ENCODE assay signal across 1 cellular context in genomic region chr10:43105119-43105792, GRCh38.
A peak's percentile ranks its signal among the peaks of the same experiment; 100 is the strongest.
TF ChIP-seq lines count a peak whose summit lies in the region.

No MANE protein-coding gene starts in this region.

TF ChIP-seq in HepG2, 621 proteins besides CTCF, POLR2A, EP300 and RAD21 (continued from another document and continues in another):
- TF ChIP-seq, protein P1, sequence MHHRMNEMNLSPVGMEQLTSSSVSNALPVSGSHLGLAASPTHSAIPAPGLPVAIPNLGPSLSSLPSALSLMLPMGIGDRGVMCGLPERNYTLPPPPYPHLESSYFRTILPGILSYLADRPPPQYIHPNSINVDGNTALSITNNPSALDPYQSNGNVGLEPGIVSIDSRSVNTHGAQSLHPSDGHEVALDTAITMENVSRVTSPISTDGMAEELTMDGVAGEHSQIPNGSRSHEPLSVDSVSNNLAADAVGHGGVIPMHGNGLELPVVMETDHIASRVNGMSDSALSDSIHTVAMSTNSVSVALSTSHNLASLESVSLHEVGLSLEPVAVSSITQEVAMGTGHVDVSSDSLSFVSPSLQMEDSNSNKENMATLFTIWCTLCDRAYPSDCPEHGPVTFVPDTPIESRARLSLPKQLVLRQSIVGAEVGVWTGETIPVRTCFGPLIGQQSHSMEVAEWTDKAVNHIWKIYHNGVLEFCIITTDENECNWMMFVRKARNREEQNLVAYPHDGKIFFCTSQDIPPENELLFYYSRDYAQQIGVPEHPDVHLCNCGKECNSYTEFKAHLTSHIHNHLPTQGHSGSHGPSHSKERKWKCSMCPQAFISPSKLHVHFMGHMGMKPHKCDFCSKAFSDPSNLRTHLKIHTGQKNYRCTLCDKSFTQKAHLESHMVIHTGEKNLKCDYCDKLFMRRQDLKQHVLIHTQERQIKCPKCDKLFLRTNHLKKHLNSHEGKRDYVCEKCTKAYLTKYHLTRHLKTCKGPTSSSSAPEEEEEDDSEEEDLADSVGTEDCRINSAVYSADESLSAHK (CRISPR knock-in tag; IDR thresholded peaks at IDR 0.05; ENCODE audit: borderline replicate concordance): no peak
- TF ChIP-seq DMAP1 (CRISPR knock-in tag; IDR thresholded peaks at IDR 0.05) (no peak), ZNF644 (CRISPR knock-in tag; IDR thresholded peaks at IDR 0.05; ENCODE audit: low read depth) (no peak), ZNF17 (CRISPR knock-in tag; IDR thresholded peaks at IDR 0.05) (no peak), ZKSCAN5 (CRISPR knock-in tag; IDR thresholded peaks at IDR 0.05) (no peak), ZNF83 (CRISPR knock-in tag; IDR thresholded peaks at IDR 0.05; ENCODE audit: borderline replicate concordance) (no peak), EED (CRISPR knock-in tag; IDR thresholded peaks at IDR 0.05) (no peak), ZNF563 (CRISPR knock-in tag; IDR thresholded peaks at IDR 0.05) (no peak), ZNF362 (CRISPR knock-in tag; IDR thresholded peaks at IDR 0.05; ENCODE audit: borderline replicate concordance) (no peak), HDAC6 (IDR thresholded peaks at IDR 0.05; ENCODE audit: low read depth, low read length) (no peak), ZNF232 (CRISPR knock-in tag; IDR thresholded peaks at IDR 0.05; ENCODE audit: borderline replicate concordance) (no peak), HOXA7 (CRISPR knock-in tag; IDR thresholded peaks at IDR 0.05) (no peak), ZFP36L1 (CRISPR knock-in tag; IDR thresholded peaks at IDR 0.05) (no peak), ZNF260 (CRISPR knock-in tag; IDR thresholded peaks at IDR 0.05; ENCODE audit: borderline replicate concordance, low read depth) (no peak), SRY (CRISPR knock-in tag; IDR thresholded peaks at IDR 0.05) (peak; percentile 29; the same call in 1 of the 2 replicates), ZNF775 (CRISPR knock-in tag; IDR thresholded peaks at IDR 0.05; ENCODE audit: borderline replicate concordance) (no peak), ZNF710 (CRISPR knock-in tag; IDR thresholded peaks at IDR 0.05; ENCODE audit: borderline replicate concordance) (no peak), KDM1A (CRISPR knock-in tag; IDR thresholded peaks at IDR 0.05) (no peak), GATAD2A (CRISPR knock-in tag; IDR thresholded peaks at IDR 0.05) (no peak), NCOA2 (CRISPR knock-in tag; IDR thresholded peaks at IDR 0.05) (no peak), TERF1 (CRISPR knock-in tag; IDR thresholded peaks at IDR 0.05) (no peak), ZBTB3 (CRISPR knock-in tag; IDR thresholded peaks at IDR 0.05; ENCODE audit: borderline replicate concordance, low read depth) (no peak), NR2F2 (IDR thresholded peaks at IDR 0.05; ENCODE audit: borderline replicate concordance, low read depth) (no peak), YEATS4 (CRISPR knock-in tag; IDR thresholded peaks at IDR 0.05; ENCODE audit: borderline replicate concordance) (no peak), TGIF2 (CRISPR knock-in tag; IDR thresholded peaks at IDR 0.05) (no peak), ZNF501 (CRISPR knock-in tag; IDR thresholded peaks at IDR 0.05) (0 out of 2 replicates have a peak, but pooled peaks have one; percentile 18), GABPB1 (CRISPR knock-in tag; IDR thresholded peaks at IDR 0.05) (peak; percentile 77), ZNF264 (CRISPR knock-in tag; IDR thresholded peaks at IDR 0.05) (no peak), SOX6 (IDR thresholded peaks at IDR 0.05) (no peak), SOX6 (CRISPR knock-in tag; IDR thresholded peaks at IDR 0.05) (no peak), ZIK1 (CRISPR knock-in tag; IDR thresholded peaks at IDR 0.05; ENCODE audit: borderline replicate concordance, low read depth) (no peak), RAD51 (IDR thresholded peaks at IDR 0.05; ENCODE audit: borderline replicate concordance) (no peak), MLLT10 (CRISPR knock-in tag; IDR thresholded peaks at IDR 0.05) (no peak), ZNF777 (CRISPR knock-in tag; IDR thresholded peaks at IDR 0.05) (peak; percentile 81), ZSCAN25 (CRISPR knock-in tag; IDR thresholded peaks at IDR 0.05) (no peak), HOXA3 (CRISPR knock-in tag; IDR thresholded peaks at IDR 0.05) (no peak), ZNF550 (CRISPR knock-in tag; IDR thresholded peaks at IDR 0.05; ENCODE audit: borderline replicate concordance) (no peak), TARDBP (CRISPR knock-in tag; IDR thresholded peaks at IDR 0.05) (no peak), CEBPB (IDR thresholded peaks at IDR 0.05; ENCODE audit: borderline replicate concordance, low read depth, low read length) (no peak), ZNF383 (CRISPR knock-in tag; IDR thresholded peaks at IDR 0.05; ENCODE audit: borderline replicate concordance) (no peak), ZSCAN30 (CRISPR knock-in tag; IDR thresholded peaks at IDR 0.05) (no peak), ZNF18 (CRISPR knock-in tag; IDR thresholded peaks at IDR 0.05; ENCODE audit: insufficient replicate concordance) (no peak), TBX3 (IDR thresholded peaks at IDR 0.05; ENCODE audit: borderline replicate concordance) (no peak), MEF2D (CRISPR knock-in tag; IDR thresholded peaks at IDR 0.05) (no peak), PCBP1 (IDR thresholded peaks at IDR 0.05; ENCODE audit: borderline replicate concordance, low read depth, low read length) (no peak), FLYWCH1 (CRISPR knock-in tag; IDR thresholded peaks at IDR 0.05) (no peak), ZNF816 (CRISPR knock-in tag; IDR thresholded peaks at IDR 0.05; ENCODE audit: borderline replicate concordance) (no peak), ZNF691 (CRISPR knock-in tag; IDR thresholded peaks at IDR 0.05; ENCODE audit: borderline replicate concordance, low read depth) (no peak; the same call in 1 of the 2 replicates), ETV6 (CRISPR knock-in tag; conservative IDR thresholded peaks at IDR 0.05) (no peak), ZNF275 (CRISPR knock-in tag; IDR thresholded peaks at IDR 0.05; ENCODE audit: borderline replicate concordance) (no peak), KLF16 (CRISPR knock-in tag; IDR thresholded peaks at IDR 0.05) (no peak), TEAD2 (CRISPR knock-in tag; IDR thresholded peaks at IDR 0.05) (no peak), NFIB (CRISPR knock-in tag; IDR thresholded peaks at IDR 0.05; ENCODE audit: borderline replicate concordance) (no peak)
- TF ChIP-seq, protein P2, sequence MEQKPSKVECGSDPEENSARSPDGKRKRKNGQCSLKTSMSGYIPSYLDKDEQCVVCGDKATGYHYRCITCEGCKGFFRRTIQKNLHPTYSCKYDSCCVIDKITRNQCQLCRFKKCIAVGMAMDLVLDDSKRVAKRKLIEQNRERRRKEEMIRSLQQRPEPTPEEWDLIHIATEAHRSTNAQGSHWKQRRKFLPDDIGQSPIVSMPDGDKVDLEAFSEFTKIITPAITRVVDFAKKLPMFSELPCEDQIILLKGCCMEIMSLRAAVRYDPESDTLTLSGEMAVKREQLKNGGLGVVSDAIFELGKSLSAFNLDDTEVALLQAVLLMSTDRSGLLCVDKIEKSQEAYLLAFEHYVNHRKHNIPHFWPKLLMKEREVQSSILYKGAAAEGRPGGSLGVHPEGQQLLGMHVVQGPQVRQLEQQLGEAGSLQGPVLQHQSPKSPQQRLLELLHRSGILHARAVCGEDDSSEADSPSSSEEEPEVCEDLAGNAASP (CRISPR knock-in tag; IDR thresholded peaks at IDR 0.05; ENCODE audit: borderline replicate concordance): no peak
- TF ChIP-seq, protein P3, sequence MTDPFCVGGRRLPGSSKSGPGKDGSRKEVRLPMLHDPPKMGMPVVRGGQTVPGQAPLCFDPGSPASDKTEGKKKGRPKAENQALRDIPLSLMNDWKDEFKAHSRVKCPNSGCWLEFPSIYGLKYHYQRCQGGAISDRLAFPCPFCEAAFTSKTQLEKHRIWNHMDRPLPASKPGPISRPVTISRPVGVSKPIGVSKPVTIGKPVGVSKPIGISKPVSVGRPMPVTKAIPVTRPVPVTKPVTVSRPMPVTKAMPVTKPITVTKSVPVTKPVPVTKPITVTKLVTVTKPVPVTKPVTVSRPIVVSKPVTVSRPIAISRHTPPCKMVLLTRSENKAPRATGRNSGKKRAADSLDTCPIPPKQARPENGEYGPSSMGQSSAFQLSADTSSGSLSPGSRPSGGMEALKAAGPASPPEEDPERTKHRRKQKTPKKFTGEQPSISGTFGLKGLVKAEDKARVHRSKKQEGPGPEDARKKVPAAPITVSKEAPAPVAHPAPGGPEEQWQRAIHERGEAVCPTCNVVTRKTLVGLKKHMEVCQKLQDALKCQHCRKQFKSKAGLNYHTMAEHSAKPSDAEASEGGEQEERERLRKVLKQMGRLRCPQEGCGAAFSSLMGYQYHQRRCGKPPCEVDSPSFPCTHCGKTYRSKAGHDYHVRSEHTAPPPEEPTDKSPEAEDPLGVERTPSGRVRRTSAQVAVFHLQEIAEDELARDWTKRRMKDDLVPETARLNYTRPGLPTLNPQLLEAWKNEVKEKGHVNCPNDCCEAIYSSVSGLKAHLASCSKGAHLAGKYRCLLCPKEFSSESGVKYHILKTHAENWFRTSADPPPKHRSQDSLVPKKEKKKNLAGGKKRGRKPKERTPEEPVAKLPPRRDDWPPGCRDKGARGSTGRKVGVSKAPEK (CRISPR knock-in tag; IDR thresholded peaks at IDR 0.05; ENCODE audit: borderline replicate concordance): no peak
- TF ChIP-seq, protein P4, sequence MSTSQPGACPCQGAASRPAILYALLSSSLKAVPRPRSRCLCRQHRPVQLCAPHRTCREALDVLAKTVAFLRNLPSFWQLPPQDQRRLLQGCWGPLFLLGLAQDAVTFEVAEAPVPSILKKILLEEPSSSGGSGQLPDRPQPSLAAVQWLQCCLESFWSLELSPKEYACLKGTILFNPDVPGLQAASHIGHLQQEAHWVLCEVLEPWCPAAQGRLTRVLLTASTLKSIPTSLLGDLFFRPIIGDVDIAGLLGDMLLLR (CRISPR knock-in tag; IDR thresholded peaks at IDR 0.05): no peak
- TF ChIP-seq, protein P5, sequence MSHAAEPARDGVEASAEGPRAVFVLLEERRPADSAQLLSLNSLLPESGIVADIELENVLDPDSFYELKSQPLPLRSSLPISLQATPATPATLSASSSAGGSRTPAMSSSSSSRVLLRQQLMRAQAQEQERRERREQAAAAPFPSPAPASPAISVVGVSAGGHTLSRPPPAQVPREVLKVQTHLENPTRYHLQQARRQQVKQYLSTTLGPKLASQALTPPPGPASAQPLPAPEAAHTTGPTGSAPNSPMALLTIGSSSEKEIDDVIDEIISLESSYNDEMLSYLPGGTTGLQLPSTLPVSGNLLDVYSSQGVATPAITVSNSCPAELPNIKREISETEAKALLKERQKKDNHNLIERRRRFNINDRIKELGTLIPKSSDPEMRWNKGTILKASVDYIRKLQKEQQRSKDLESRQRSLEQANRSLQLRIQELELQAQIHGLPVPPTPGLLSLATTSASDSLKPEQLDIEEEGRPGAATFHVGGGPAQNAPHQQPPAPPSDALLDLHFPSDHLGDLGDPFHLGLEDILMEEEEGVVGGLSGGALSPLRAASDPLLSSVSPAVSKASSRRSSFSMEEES (CRISPR knock-in tag; IDR thresholded peaks at IDR 0.05): no peak
